39 cellular contexts compared by ENCODE assay signal in the genomic region with DNA sequence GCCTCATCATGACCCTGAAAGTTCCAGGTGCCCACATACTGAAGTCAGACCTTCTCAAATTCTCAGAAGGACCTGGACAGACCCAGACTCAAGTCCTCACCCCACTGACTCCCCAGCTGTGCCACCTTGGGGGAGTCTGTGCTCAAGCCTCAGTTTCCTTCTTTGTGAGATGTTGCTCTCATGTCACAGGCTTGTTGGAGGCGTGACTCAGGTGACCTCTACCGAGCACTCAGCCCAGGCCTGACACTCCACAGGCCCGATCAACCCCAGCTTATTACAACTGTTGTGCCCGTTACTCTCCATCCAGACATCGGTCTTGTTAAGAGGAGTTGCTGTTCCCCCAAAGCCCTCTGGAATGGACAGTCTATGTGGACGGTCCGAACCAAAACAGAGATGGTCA.
"Had no signal": no experiment of that assay in that cellular context is flagged by ENCODE, and none has a peak within 500 bp of the region (broad histone marks: within the 10 kb centered on the region; RNA-seq: fewer than 3 reads in every experiment).

No MANE protein-coding gene starts in this region.

- H3K27me3 ChIP-seq: adrenal gland, ascending aorta, body of pancreas, brain microvascular endothelial cell, breast epithelium, cardiac muscle cell had no signal

- H3K9me3 Mint-ChIP-seq: activated naive CD4-positive, alpha-beta T cell treated with anti-CD3 and anti-CD28 coated beads, Interleukin-2, amount 10 ng/mL, durations not matched to agents 7 days and 5 days; activated naive CD4-positive, alpha-beta T cell treated with anti-CD3 and anti-CD28 coated beads, Interleukin-2, amount 50 U/mL, for 24 hours; activated naive CD8-positive, alpha-beta T cell treated with anti-CD3 and anti-CD28 coated beads for 36 hours; activated naive CD8-positive, alpha-beta T cell treated with anti-CD3 and anti-CD28 coated beads, Interleukin-2, amount 10 ng/mL, durations not matched to agents 7 days and 5 days; activated naive CD8-positive, alpha-beta T cell treated with anti-CD3 and anti-CD28 coated beads, Interleukin-2, amount 50 U/mL, for 24 hours; activated T-cell treated with anti-CD3 and anti-CD28 coated beads, Interleukin-2, amount 50 U/mL, for 24 hours; activated T-cell treated with anti-CD3 and anti-CD28 coated beads, Interleukin-2, amount 50 U/mL, for 4 hours; activated T-helper 1 cell treated with anti-CD3 and anti-CD28 coated beads, Interleukin-12 subunit alpha, Interleukin-12 subunit beta, Interleukin-2, Interleukin-4 antibody, amounts not matched to agents 30 ng/mL and 10 ng/mL and 1 ng/mL, durations not matched to agents 14 hours and 24 hours and 36 hours; activated T-helper 17 cell treated with anti-CD3 and anti-CD28 coated beads, Interleukin-2, amount 50 U/mL, for 72 hours; activated T-helper 2 cell treated with anti-CD3 and anti-CD28 coated beads, Interferon-gamma antibody, Interleukin-2, Interleukin-4, amounts not matched to agents 10 μg/mL and 5 μg/mL and 100 μg/mL, durations not matched to agents 14 hours and 24 hours and 36 hours; central memory CD8-positive, alpha-beta T cell had no signal

- H3K36me3 Mint-ChIP-seq: activated naive CD4-positive, alpha-beta T cell treated with anti-CD3 and anti-CD28 coated beads, Interleukin-2, amount 10 ng/mL, durations not matched to agents 7 days and 5 days; activated naive CD4-positive, alpha-beta T cell treated with anti-CD3 and anti-CD28 coated beads, Interleukin-2, amount 50 U/mL, for 72 hours; activated naive CD8-positive, alpha-beta T cell; activated naive CD8-positive, alpha-beta T cell treated with anti-CD3 and anti-CD28 coated beads for 36 hours; activated naive CD8-positive, alpha-beta T cell treated with anti-CD3 and anti-CD28 coated beads, Interleukin-2, amount 10 ng/mL, durations not matched to agents 7 days and 5 days; brain had no signal

- H3K4me3 Mint-ChIP-seq: activated naive CD4-positive, alpha-beta T cell treated with anti-CD3 and anti-CD28 coated beads for 36 hours; activated naive CD4-positive, alpha-beta T cell treated with anti-CD3 and anti-CD28 coated beads, Interleukin-2, amount 10 ng/mL, durations not matched to agents 7 days and 5 days; activated naive CD4-positive, alpha-beta T cell treated with anti-CD3 and anti-CD28 coated beads, Interleukin-2, amount 50 U/mL, for 24 hours; activated naive CD8-positive, alpha-beta T cell; activated naive CD8-positive, alpha-beta T cell treated with anti-CD3 and anti-CD28 coated beads for 36 hours; activated naive CD8-positive, alpha-beta T cell treated with anti-CD3 and anti-CD28 coated beads, Interleukin-2, amount 10 ng/mL, durations not matched to agents 7 days and 5 days; activated naive CD8-positive, alpha-beta T cell treated with anti-CD3 and anti-CD28 coated beads, Interleukin-2, amount 50 U/mL, for 24 hours; activated T-cell treated with anti-CD3 and anti-CD28 coated beads, Interleukin-2, amount 50 U/mL, for 24 hours; activated T-cell treated with anti-CD3 and anti-CD28 coated beads, Interleukin-2, amount 50 U/mL, for 4 hours; activated T-cell treated with anti-CD3 and anti-CD28 coated beads, Interleukin-2, amount 50 U/mL, for 72 hours; activated T-helper 1 cell treated with anti-CD3 and anti-CD28 coated beads, Interleukin-12 subunit alpha, Interleukin-12 subunit beta, Interleukin-2, Interleukin-4 antibody, amounts not matched to agents 30 ng/mL and 10 ng/mL and 1 ng/mL, durations not matched to agents 14 hours and 24 hours and 36 hours; activated T-helper 17 cell treated with anti-CD3 and anti-CD28 coated beads, Interleukin-2, amount 50 U/mL, for 72 hours; brain; central memory CD8-positive, alpha-beta T cell had no signal

- H3K27ac Mint-ChIP-seq: activated naive CD4-positive, alpha-beta T cell treated with anti-CD3 and anti-CD28 coated beads for 36 hours; activated naive CD4-positive, alpha-beta T cell treated with anti-CD3 and anti-CD28 coated beads, Interleukin-2, amount 10 ng/mL, durations not matched to agents 7 days and 5 days; activated naive CD4-positive, alpha-beta T cell treated with anti-CD3 and anti-CD28 coated beads, Interleukin-2, amount 50 U/mL, for 24 hours; activated naive CD8-positive, alpha-beta T cell; activated naive CD8-positive, alpha-beta T cell treated with anti-CD3 and anti-CD28 coated beads for 36 hours; activated naive CD8-positive, alpha-beta T cell treated with anti-CD3 and anti-CD28 coated beads, Interleukin-2, amount 10 ng/mL, durations not matched to agents 7 days and 5 days; activated naive CD8-positive, alpha-beta T cell treated with anti-CD3 and anti-CD28 coated beads, Interleukin-2, amount 50 U/mL, for 24 hours; activated T-cell treated with anti-CD3 and anti-CD28 coated beads, Interleukin-2, amount 50 U/mL, for 24 hours; activated T-cell treated with anti-CD3 and anti-CD28 coated beads, Interleukin-2, amount 50 U/mL, for 72 hours; activated T-helper 1 cell treated with anti-CD3 and anti-CD28 coated beads, Interleukin-12 subunit alpha, Interleukin-12 subunit beta, Interleukin-2, Interleukin-4 antibody, amounts not matched to agents 30 ng/mL and 10 ng/mL and 1 ng/mL, durations not matched to agents 14 hours and 24 hours and 36 hours; activated T-helper 17 cell treated with anti-CD3 and anti-CD28 coated beads, Interleukin-2, amount 50 U/mL, for 72 hours; activated T-helper 2 cell treated with anti-CD3 and anti-CD28 coated beads, Interferon-gamma antibody, Interleukin-2, Interleukin-4, amounts not matched to agents 10 μg/mL and 5 μg/mL and 100 μg/mL, durations not matched to agents 14 hours and 24 hours and 36 hours had no signal

- DNase-seq: activated effector memory CD4-positive, alpha-beta T cell treated with anti-CD3 and anti-CD28 coated beads, Interleukin-2, amount 50 U/mL, for 16 hours; activated effector memory CD4-positive, alpha-beta T cell treated with Interleukin-2 at 50 U/mL for 16 hours; activated gamma-delta T cell; activated gamma-delta T cell treated with Interleukin-2 at 50 U/mL for 16 hours; activated naive CD4-positive, alpha-beta T cell; activated naive CD4-positive, alpha-beta T cell treated with anti-CD3 and anti-CD28 coated beads for 36 hours; activated naive CD4-positive, alpha-beta T cell treated with anti-CD3 and anti-CD28 coated beads, Interleukin-2, amount 10 ng/mL, durations not matched to agents 7 days and 5 days; activated naive CD4-positive, alpha-beta T cell treated with anti-CD3 and anti-CD28 coated beads, Interleukin-2, amount 50 U/mL, for 16 hours; activated naive CD4-positive, alpha-beta T cell treated with Interleukin-2 at 50 U/mL for 16 hours; activated naive CD8-positive, alpha-beta T cell treated with anti-CD3 and anti-CD28 coated beads for 36 hours; activated naive CD8-positive, alpha-beta T cell treated with anti-CD3 and anti-CD28 coated beads, Interleukin-2, amount 10 ng/mL, durations not matched to agents 7 days and 5 days; activated naive CD8-positive, alpha-beta T cell treated with anti-CD3 and anti-CD28 coated beads, Interleukin-2, amount 50 U/mL, for 24 hours; activated T-cell treated with anti-CD3 and anti-CD28 coated beads for 4 hours; activated T-cell treated with anti-CD3 and anti-CD28 coated beads, Interleukin-2, amount 50 U/mL, for 1 hour; activated T-cell treated with anti-CD3 and anti-CD28 coated beads, Interleukin-2, amount 50 U/mL, for 24 hours; activated T-cell treated with anti-CD3 and anti-CD28 coated beads, Interleukin-2, amount 50 U/mL, for 4 hours; activated T-cell treated with anti-CD3 and anti-CD28 coated beads, Interleukin-2, amount 50 U/mL, for 48 hours; activated T-cell treated with anti-CD3 and anti-CD28 coated beads, Interleukin-2, amount 50 U/mL, for 72 hours; adrenal gland; amniotic stem cell; amygdala; anterior cingulate cortex; aorta; body of pancreas; brain microvascular endothelial cell; caudate nucleus; central memory CD4-positive, alpha-beta T cell; cerebellar nuclear complex had no signal

- H3K9me3 ChIP-seq: adrenal gland, ascending aorta, body of pancreas, breast epithelium had no signal

- H3K36me3 ChIP-seq: adrenal gland, ascending aorta, brain microvascular endothelial cell, breast epithelium, cardiac muscle cell had no signal

- H3K4me1 Mint-ChIP-seq: activated naive CD4-positive, alpha-beta T cell treated with anti-CD3 and anti-CD28 coated beads, Interleukin-2, amount 10 ng/mL, durations not matched to agents 7 days and 5 days; activated naive CD4-positive, alpha-beta T cell treated with anti-CD3 and anti-CD28 coated beads, Interleukin-2, amount 50 U/mL, for 24 hours; activated naive CD8-positive, alpha-beta T cell treated with anti-CD3 and anti-CD28 coated beads for 36 hours; activated naive CD8-positive, alpha-beta T cell treated with anti-CD3 and anti-CD28 coated beads, Interleukin-2, amount 10 ng/mL, durations not matched to agents 7 days and 5 days; activated naive CD8-positive, alpha-beta T cell treated with anti-CD3 and anti-CD28 coated beads, Interleukin-2, amount 50 U/mL, for 24 hours; activated T-helper 17 cell treated with anti-CD3 and anti-CD28 coated beads, Interleukin-2, amount 50 U/mL, for 72 hours; brain; central memory CD8-positive, alpha-beta T cell had no signal

- ATAC-seq: activated naive CD4-positive, alpha-beta T cell treated with anti-CD3 and anti-CD28 coated beads, Interleukin-2, amount 50 U/mL, for 72 hours; activated naive CD8-positive, alpha-beta T cell treated with anti-CD3 and anti-CD28 coated beads, Interleukin-2, amount 50 U/mL, for 24 hours; activated T-cell treated with anti-CD3 and anti-CD28 coated beads, Interleukin-2, amount 50 U/mL, for 4 hours; activated T-cell treated with anti-CD3 and anti-CD28 coated beads, Interleukin-2, amount 50 U/mL, for 72 hours; activated T-helper 17 cell treated with anti-CD3 and anti-CD28 coated beads, Interleukin-2, amount 50 U/mL, for 72 hours; body of pancreas had no signal

- H3K27me3 Mint-ChIP-seq: activated naive CD4-positive, alpha-beta T cell treated with anti-CD3 and anti-CD28 coated beads, Interleukin-2, amount 50 U/mL, for 24 hours; activated naive CD8-positive, alpha-beta T cell; activated naive CD8-positive, alpha-beta T cell treated with anti-CD3 and anti-CD28 coated beads for 36 hours; activated naive CD8-positive, alpha-beta T cell treated with anti-CD3 and anti-CD28 coated beads, Interleukin-2, amount 50 U/mL, for 24 hours; activated T-cell treated with anti-CD3 and anti-CD28 coated beads, Interleukin-2, amount 50 U/mL, for 24 hours; activated T-helper 17 cell treated with anti-CD3 and anti-CD28 coated beads, Interleukin-2, amount 50 U/mL, for 72 hours; central memory CD8-positive, alpha-beta T cell had no signal

- H3K4me3 ChIP-seq: adrenal gland, ascending aorta, body of pancreas, breast epithelium, cardiac muscle cell had no signal

- H3K4me1 ChIP-seq: adrenal gland, ascending aorta, body of pancreas, breast epithelium had no signal

- H3K27ac ChIP-seq: adrenal gland, ascending aorta, body of pancreas, brain microvascular endothelial cell, breast epithelium, cardiac muscle cell had no signal
